ENCODE assay signal across 1 cellular context in the genomic region with DNA sequence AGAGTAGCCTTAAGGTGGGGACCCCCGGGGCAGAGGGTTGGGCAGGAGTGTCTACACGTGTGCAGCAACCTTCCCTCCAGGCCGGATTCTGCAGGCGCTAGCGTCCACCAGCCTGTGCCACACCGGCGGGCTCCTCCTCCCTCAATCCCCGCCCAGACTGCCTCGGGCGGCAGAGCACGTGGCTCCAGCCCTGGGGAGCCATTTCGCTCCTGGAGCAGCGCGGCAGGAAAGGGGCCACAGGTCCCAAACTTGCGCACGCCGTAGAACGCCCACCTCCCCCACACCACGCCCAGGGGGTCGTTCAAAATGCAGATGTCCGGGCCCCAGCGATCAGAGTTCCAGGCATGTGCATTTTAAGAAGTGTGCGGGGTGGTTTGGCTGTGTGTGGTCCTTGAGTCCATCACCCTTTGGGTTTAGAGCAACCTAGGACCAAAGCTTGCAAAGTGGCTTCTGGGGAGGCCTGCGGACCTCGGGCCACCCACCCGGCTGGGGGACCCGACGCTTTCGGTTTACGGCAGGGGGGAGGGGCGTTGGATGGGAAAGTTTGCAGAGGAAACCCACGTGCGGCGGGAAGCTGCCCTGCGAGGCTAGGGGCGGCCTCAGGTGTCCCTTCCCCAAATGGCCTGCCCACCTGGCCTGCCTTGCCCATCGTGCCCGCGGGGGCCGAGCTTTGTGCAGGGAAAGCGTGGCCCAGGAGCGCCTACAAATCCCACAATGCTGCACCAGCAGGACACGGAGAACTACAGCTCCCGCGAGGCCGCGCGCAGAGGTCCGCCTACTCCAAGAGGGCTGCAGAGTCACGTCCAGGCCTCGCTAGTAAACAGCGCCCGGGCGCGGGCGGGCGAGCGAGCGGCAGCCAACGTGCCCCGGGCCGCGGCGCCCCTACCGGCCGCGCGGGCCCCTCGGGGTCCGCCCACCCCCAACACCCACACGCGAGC.
TF ChIP-seq lines count a peak whose summit lies in the region.

No MANE protein-coding gene starts in this region.

TF ChIP-seq in K562, 482 proteins besides CTCF, POLR2A, EP300 and RAD21 (continues in another document):
- TF ChIP-seq PHB (CRISPR knock-in tag; IDR thresholded peaks at IDR 0.05) = peak; percentile 59; the same call in 1 of the 2 replicates
- TF ChIP-seq TBP (optimal IDR thresholded peaks at IDR 0.05; ENCODE audit: low read depth, low read length) = peak; percentile 71
- no peak for TF ChIP-seq ZNF695 (CRISPR knock-in tag; IDR thresholded peaks at IDR 0.05)
- 0 out of 2 replicates have a peak, but pooled peaks have one; percentile 26 for TF ChIP-seq ZNF197 (CRISPR knock-in tag; IDR thresholded peaks at IDR 0.05; ENCODE audit: low read depth)
- no peak for TF ChIP-seq RBBP5 (IDR thresholded peaks at IDR 0.05; ENCODE audit: borderline replicate concordance, insufficient read depth, low read length, poor library complexity, severe bottlenecking)
- TF ChIP-seq ZNF830 (CRISPR knock-in tag; IDR thresholded peaks at IDR 0.05) = no peak
- TF ChIP-seq EZH2 (IDR thresholded peaks at IDR 0.05; ENCODE audit: borderline replicate concordance, low read depth, low read length) = no peak
- no peak for TF ChIP-seq ZNF263 (CRISPR knock-in tag; IDR thresholded peaks at IDR 0.05; ENCODE audit: borderline replicate concordance)
- TF ChIP-seq DPF2 (IDR thresholded peaks at IDR 0.05) = peak; percentile 37; the same call in 1 of the 2 replicates
- TF ChIP-seq ZNF449 (CRISPR knock-in tag; IDR thresholded peaks at IDR 0.05) = 0 out of 2 replicates have a peak, but pooled peaks have one; percentile 9
- peak; percentile 73; the same call in 1 of the 2 replicates for TF ChIP-seq GTF2E2 (tag; IDR thresholded peaks at IDR 0.05)
- no peak for TF ChIP-seq ZKSCAN3 (CRISPR knock-in tag; IDR thresholded peaks at IDR 0.05)
- TF ChIP-seq U2AF1 (optimal IDR thresholded peaks at IDR 0.05; ENCODE audit: low read depth, low read length) = no peak
- TF ChIP-seq, protein P1, sequence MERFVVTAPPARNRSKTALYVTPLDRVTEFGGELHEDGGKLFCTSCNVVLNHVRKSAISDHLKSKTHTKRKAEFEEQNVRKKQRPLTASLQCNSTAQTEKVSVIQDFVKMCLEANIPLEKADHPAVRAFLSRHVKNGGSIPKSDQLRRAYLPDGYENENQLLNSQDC (CRISPR knock-in tag; IDR thresholded peaks at IDR 0.05) = no peak
- no peak for TF ChIP-seq ZEB2 (IDR thresholded peaks at IDR 0.05)
- peak; percentile 77; the same call in 1 of the 2 replicates for TF ChIP-seq GATAD2B (IDR thresholded peaks at IDR 0.05; ENCODE audit: borderline replicate concordance)
- no peak for TF ChIP-seq NCOR1 (IDR thresholded peaks at IDR 0.05)
- TF ChIP-seq RBFOX2 (IDR thresholded peaks at IDR 0.05; ENCODE audit: low read depth, low read length) = peak; percentile 88
- no peak for TF ChIP-seq KAT2B (IDR thresholded peaks at IDR 0.05; ENCODE audit: low read depth, low read length)
- peak; percentile 64 for TF ChIP-seq EGR1 (conservative IDR thresholded peaks at IDR 0.05)
- TF ChIP-seq ZNF75A (CRISPR knock-in tag; IDR thresholded peaks at IDR 0.05) = no peak
- TF ChIP-seq TCFL5 (CRISPR knock-in tag; conservative IDR thresholded peaks at IDR 0.05) = no peak
- TF ChIP-seq, protein P2, sequence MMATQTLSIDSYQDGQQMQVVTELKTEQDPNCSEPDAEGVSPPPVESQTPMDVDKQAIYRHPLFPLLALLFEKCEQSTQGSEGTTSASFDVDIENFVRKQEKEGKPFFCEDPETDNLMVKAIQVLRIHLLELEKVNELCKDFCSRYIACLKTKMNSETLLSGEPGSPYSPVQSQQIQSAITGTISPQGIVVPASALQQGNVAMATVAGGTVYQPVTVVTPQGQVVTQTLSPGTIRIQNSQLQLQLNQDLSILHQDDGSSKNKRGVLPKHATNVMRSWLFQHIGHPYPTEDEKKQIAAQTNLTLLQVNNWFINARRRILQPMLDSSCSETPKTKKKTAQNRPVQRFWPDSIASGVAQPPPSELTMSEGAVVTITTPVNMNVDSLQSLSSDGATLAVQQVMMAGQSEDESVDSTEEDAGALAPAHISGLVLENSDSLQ (IDR thresholded peaks at IDR 0.05) = no peak; the same call in 1 of the 2 replicates
- TF ChIP-seq ETV5 (CRISPR knock-in tag; IDR thresholded peaks at IDR 0.05; ENCODE audit: low read depth) = no peak; the same call in 1 of the 2 replicates
- TF ChIP-seq CTCFL (IDR thresholded peaks at IDR 0.05; ENCODE audit: borderline replicate concordance, insufficient read depth, low read depth, low read length, poor library complexity, severe bottlenecking) = peak; percentile 79
- peak; percentile 81 for TF ChIP-seq GABPB1 (CRISPR knock-in tag; IDR thresholded peaks at IDR 0.05)
- TF ChIP-seq PATZ1 (CRISPR knock-in tag; IDR thresholded peaks at IDR 0.05; ENCODE audit: borderline replicate concordance) = no peak
- no peak for TF ChIP-seq HSF4 (CRISPR knock-in tag; IDR thresholded peaks at IDR 0.05; ENCODE audit: borderline replicate concordance)
- no peak for TF ChIP-seq STAG1 (CRISPR knock-in tag; IDR thresholded peaks at IDR 0.05; ENCODE audit: borderline replicate concordance)
- no peak for TF ChIP-seq ETV1 (tag; conservative IDR thresholded peaks at IDR 0.05; ENCODE audit: low read depth)
- peak; percentile 84 for TF ChIP-seq E4F1 (CRISPR knock-in tag; IDR thresholded peaks at IDR 0.05; ENCODE audit: borderline replicate concordance)
- TF ChIP-seq PPARD (CRISPR knock-in tag; IDR thresholded peaks at IDR 0.05) = no peak
- peak; percentile 34; the same call in 1 of the 2 replicates for TF ChIP-seq CAMTA2 (CRISPR knock-in tag; conservative IDR thresholded peaks at IDR 0.05)
- no peak for TF ChIP-seq MTA1 (IDR thresholded peaks at IDR 0.05; ENCODE audit: borderline replicate concordance)
- peak; percentile 55 for TF ChIP-seq TAF7 (tag; IDR thresholded peaks at IDR 0.05)
- TF ChIP-seq ZNF436 (CRISPR knock-in tag; IDR thresholded peaks at IDR 0.05) = no peak
- TF ChIP-seq MED1 (CRISPR knock-in tag; IDR thresholded peaks at IDR 0.05; ENCODE audit: borderline replicate concordance) = no peak
- TF ChIP-seq RBM15 (IDR thresholded peaks at IDR 0.05; ENCODE audit: insufficient read depth, low read length) = no peak
- no peak for TF ChIP-seq ZNF699 (CRISPR knock-in tag; IDR thresholded peaks at IDR 0.05; ENCODE audit: insufficient replicate concordance)
- peak; percentile 75 for TF ChIP-seq HNRNPL (IDR thresholded peaks at IDR 0.05; ENCODE audit: low read depth, low read length)
- no peak for TF ChIP-seq ZBTB11 (CRISPR knock-in tag; IDR thresholded peaks at IDR 0.05)
- peak; percentile 40 for TF ChIP-seq CHD1 (IDR thresholded peaks at IDR 0.05; ENCODE audit: low read length)
- TF ChIP-seq SMARCA4 (IDR thresholded peaks at IDR 0.05) = 0 out of 2 replicates have a peak, but pooled peaks have one; percentile 29
- TF ChIP-seq ZZZ3 (IDR thresholded peaks at IDR 0.05) = no peak
- TF ChIP-seq, protein P3, sequence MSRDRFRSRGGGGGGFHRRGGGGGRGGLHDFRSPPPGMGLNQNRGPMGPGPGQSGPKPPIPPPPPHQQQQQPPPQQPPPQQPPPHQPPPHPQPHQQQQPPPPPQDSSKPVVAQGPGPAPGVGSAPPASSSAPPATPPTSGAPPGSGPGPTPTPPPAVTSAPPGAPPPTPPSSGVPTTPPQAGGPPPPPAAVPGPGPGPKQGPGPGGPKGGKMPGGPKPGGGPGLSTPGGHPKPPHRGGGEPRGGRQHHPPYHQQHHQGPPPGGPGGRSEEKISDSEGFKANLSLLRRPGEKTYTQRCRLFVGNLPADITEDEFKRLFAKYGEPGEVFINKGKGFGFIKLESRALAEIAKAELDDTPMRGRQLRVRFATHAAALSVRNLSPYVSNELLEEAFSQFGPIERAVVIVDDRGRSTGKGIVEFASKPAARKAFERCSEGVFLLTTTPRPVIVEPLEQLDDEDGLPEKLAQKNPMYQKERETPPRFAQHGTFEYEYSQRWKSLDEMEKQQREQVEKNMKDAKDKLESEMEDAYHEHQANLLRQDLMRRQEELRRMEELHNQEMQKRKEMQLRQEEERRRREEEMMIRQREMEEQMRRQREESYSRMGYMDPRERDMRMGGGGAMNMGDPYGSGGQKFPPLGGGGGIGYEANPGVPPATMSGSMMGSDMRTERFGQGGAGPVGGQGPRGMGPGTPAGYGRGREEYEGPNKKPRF (IDR thresholded peaks at IDR 0.05; ENCODE audit: low read depth, low read length) = no peak
- TF ChIP-seq, protein P4, sequence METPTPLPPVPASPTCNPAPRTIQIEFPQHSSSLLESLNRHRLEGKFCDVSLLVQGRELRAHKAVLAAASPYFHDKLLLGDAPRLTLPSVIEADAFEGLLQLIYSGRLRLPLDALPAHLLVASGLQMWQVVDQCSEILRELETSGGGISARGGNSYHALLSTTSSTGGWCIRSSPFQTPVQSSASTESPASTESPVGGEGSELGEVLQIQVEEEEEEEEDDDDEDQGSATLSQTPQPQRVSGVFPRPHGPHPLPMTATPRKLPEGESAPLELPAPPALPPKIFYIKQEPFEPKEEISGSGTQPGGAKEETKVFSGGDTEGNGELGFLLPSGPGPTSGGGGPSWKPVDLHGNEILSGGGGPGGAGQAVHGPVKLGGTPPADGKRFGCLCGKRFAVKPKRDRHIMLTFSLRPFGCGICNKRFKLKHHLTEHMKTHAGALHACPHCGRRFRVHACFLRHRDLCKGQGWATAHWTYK (CRISPR knock-in tag; IDR thresholded peaks at IDR 0.05) = no peak
